In the genomic region with DNA sequence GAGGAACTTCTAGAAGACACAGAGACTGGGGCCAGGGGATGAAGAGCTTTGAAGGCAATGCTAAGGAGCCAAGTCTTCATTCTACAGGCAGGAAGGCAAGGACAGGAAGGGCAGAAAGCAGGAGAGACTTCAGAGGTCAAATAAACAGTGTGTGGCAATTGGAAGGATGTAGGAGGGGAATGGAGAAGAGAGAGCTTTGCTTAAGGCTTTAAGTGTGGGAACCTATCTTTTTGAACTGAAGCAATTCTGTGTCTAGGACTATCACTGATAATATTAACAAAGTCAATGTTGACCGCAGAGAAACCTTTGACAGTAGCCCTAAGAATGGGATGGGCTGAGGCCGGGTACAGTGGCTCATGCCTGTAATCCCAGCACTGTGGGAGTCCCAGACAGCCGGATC, we compare ENCODE assay signal across 1 cellular context.
A peak's percentile ranks its signal among the peaks of the same experiment; 100 is the strongest.
TF ChIP-seq lines count a peak whose summit lies in the region.

No MANE protein-coding gene starts in this region.

TF ChIP-seq in HepG2, 621 proteins besides CTCF, POLR2A, EP300 and RAD21 (continued from another document):
- TF ChIP-seq, protein P1, sequence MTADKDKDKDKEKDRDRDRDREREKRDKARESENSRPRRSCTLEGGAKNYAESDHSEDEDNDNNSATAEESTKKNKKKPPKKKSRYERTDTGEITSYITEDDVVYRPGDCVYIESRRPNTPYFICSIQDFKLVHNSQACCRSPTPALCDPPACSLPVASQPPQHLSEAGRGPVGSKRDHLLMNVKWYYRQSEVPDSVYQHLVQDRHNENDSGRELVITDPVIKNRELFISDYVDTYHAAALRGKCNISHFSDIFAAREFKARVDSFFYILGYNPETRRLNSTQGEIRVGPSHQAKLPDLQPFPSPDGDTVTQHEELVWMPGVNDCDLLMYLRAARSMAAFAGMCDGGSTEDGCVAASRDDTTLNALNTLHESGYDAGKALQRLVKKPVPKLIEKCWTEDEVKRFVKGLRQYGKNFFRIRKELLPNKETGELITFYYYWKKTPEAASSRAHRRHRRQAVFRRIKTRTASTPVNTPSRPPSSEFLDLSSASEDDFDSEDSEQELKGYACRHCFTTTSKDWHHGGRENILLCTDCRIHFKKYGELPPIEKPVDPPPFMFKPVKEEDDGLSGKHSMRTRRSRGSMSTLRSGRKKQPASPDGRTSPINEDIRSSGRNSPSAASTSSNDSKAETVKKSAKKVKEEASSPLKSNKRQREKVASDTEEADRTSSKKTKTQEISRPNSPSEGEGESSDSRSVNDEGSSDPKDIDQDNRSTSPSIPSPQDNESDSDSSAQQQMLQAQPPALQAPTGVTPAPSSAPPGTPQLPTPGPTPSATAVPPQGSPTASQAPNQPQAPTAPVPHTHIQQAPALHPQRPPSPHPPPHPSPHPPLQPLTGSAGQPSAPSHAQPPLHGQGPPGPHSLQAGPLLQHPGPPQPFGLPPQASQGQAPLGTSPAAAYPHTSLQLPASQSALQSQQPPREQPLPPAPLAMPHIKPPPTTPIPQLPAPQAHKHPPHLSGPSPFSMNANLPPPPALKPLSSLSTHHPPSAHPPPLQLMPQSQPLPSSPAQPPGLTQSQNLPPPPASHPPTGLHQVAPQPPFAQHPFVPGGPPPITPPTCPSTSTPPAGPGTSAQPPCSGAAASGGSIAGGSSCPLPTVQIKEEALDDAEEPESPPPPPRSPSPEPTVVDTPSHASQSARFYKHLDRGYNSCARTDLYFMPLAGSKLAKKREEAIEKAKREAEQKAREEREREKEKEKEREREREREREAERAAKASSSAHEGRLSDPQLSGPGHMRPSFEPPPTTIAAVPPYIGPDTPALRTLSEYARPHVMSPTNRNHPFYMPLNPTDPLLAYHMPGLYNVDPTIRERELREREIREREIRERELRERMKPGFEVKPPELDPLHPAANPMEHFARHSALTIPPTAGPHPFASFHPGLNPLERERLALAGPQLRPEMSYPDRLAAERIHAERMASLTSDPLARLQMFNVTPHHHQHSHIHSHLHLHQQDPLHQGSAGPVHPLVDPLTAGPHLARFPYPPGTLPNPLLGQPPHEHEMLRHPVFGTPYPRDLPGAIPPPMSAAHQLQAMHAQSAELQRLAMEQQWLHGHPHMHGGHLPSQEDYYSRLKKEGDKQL (CRISPR knock-in tag; IDR thresholded peaks at IDR 0.05; ENCODE audit: low read depth), result peak; percentile 34; the same call in 1 of the 2 replicates
- TF ChIP-seq NFYC (CRISPR knock-in tag; IDR thresholded peaks at IDR 0.05), result no peak
- no peak for TF ChIP-seq SOX6 (IDR thresholded peaks at IDR 0.05)
- TF ChIP-seq SOX6 (CRISPR knock-in tag; IDR thresholded peaks at IDR 0.05), result peak; percentile 33
- peak; percentile 47; the same call in 1 of the 2 replicates for TF ChIP-seq SP5 (CRISPR knock-in tag; IDR thresholded peaks at IDR 0.05; ENCODE audit: borderline replicate concordance, low read depth)
- peak; percentile 41; the same call in 1 of the 2 replicates for TF ChIP-seq FOXJ3 (CRISPR knock-in tag; IDR thresholded peaks at IDR 0.05; ENCODE audit: borderline replicate concordance)
- peak; percentile 15; the same call in 1 of the 2 replicates for TF ChIP-seq HNF4G (IDR thresholded peaks at IDR 0.05; ENCODE audit: borderline replicate concordance, low read depth, low read length)
- no peak for TF ChIP-seq HNF4G (CRISPR knock-in tag; IDR thresholded peaks at IDR 0.05; ENCODE audit: borderline replicate concordance, low read depth)
- TF ChIP-seq KDM1A (CRISPR knock-in tag; IDR thresholded peaks at IDR 0.05), result 0 out of 2 replicates have a peak, but pooled peaks have one; percentile 5
- TF ChIP-seq, protein P2, sequence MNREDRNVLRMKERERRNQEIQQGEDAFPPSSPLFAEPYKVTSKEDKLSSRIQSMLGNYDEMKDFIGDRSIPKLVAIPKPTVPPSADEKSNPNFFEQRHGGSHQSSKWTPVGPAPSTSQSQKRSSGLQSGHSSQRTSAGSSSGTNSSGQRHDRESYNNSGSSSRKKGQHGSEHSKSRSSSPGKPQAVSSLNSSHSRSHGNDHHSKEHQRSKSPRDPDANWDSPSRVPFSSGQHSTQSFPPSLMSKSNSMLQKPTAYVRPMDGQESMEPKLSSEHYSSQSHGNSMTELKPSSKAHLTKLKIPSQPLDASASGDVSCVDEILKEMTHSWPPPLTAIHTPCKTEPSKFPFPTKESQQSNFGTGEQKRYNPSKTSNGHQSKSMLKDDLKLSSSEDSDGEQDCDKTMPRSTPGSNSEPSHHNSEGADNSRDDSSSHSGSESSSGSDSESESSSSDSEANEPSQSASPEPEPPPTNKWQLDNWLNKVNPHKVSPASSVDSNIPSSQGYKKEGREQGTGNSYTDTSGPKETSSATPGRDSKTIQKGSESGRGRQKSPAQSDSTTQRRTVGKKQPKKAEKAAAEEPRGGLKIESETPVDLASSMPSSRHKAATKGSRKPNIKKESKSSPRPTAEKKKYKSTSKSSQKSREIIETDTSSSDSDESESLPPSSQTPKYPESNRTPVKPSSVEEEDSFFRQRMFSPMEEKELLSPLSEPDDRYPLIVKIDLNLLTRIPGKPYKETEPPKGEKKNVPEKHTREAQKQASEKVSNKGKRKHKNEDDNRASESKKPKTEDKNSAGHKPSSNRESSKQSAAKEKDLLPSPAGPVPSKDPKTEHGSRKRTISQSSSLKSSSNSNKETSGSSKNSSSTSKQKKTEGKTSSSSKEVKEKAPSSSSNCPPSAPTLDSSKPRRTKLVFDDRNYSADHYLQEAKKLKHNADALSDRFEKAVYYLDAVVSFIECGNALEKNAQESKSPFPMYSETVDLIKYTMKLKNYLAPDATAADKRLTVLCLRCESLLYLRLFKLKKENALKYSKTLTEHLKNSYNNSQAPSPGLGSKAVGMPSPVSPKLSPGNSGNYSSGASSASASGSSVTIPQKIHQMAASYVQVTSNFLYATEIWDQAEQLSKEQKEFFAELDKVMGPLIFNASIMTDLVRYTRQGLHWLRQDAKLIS (CRISPR knock-in tag; IDR thresholded peaks at IDR 0.05), result no peak
- TF ChIP-seq NR2F2 (IDR thresholded peaks at IDR 0.05; ENCODE audit: borderline replicate concordance, low read depth), result peak; percentile 48; the same call in 1 of the 2 replicates
- TF ChIP-seq NR3C1 (CRISPR knock-in tag; IDR thresholded peaks at IDR 0.05), result no peak
- no peak; the same call in 1 of the 2 replicates for TF ChIP-seq SOX13 (IDR thresholded peaks at IDR 0.05)
- 0 out of 4 replicates have a peak, but pooled peaks of 1 of the 2 experiments have one; percentile 16 for TF ChIP-seq SOX13 (CRISPR knock-in tag; conservative IDR thresholded peaks at IDR 0.05 in 1 of 2, IDR thresholded peaks at IDR 0.05 in 1 of 2)
